9 cellular contexts compared by ENCODE assay signal in genomic region chr11:47378011-47378835, GRCh38. TPM values are rescaled to one million over a fixed set of nuclear protein-coding genes. Genes with fewer than 3 reads are reported as not detected.
A peak's percentile ranks its signal among the peaks of the same experiment; 100 is the strongest.
DNase-seq lines count a peak whose midpoint lies in the region; ATAC-seq lines count a peak whose summit lies in the region.
"Had no signal": no experiment of that assay in that cellular context is flagged by ENCODE, and none has a peak within 500 bp of the region (broad histone marks: within the 10 kb centered on the region; RNA-seq: fewer than 3 reads in every experiment).

TSS of gene SPI1 (minus strand) at chr11:47378547. CDS start at chr11:47378353, 194 bp downstream.

- H3K36me3 Mint-ChIP-seq in activated T-cell treated with anti-CD3 and anti-CD28 coated beads, Interleukin-2, amount 50 U/mL, for 4 hours (ENCODE audit: insufficient read depth) = no peaks in the 10 kb centered on the region
- H3K36me3 Mint-ChIP-seq in activated T-cell treated with anti-CD3 and anti-CD28 coated beads, Interleukin-2, amount 50 U/mL, for 72 hours (ENCODE audit: insufficient read depth in 2 of 2) = no peaks in the 10 kb centered on the region
- no peaks in the 10 kb centered on the region for H3K36me3 Mint-ChIP-seq in activated CD8-positive, alpha-beta T cell treated with anti-CD3 and anti-CD28 coated beads, Interleukin-2, amount 10 ng/mL, durations not matched to agents 7 days and 5 days (ENCODE audit: low read depth)
- no peaks in the 10 kb centered on the region for H3K36me3 Mint-ChIP-seq in activated T-helper 2 cell treated with anti-CD3 and anti-CD28 coated beads, Interferon-gamma antibody, Interleukin-2, Interleukin-4, amounts not matched to agents 10 μg/mL and 5 μg/mL and 100 μg/mL, durations not matched to agents 14 hours and 24 hours and 36 hours (ENCODE audit: low read depth)

- no peaks in the 10 kb centered on the region for H3K36me3 ChIP-seq in mucosa of stomach (ENCODE audit: control insufficient read depth, insufficient read depth, low read length)

- no peaks in the 10 kb centered on the region for H3K27me3 Mint-ChIP-seq in activated T-cell treated with anti-CD3 and anti-CD28 coated beads, Interleukin-2, amount 50 U/mL, for 4 hours (ENCODE audit: low read depth)
- H3K27me3 Mint-ChIP-seq in activated T-cell treated with anti-CD3 and anti-CD28 coated beads, Interleukin-2, amount 50 U/mL, for 72 hours (ENCODE audit: low read depth) = no peaks in the 10 kb centered on the region
- no peaks in the 10 kb centered on the region for H3K27me3 Mint-ChIP-seq in activated CD8-positive, alpha-beta T cell treated with anti-CD3 and anti-CD28 coated beads, Interleukin-2, amount 10 ng/mL, durations not matched to agents 7 days and 5 days (ENCODE audit: low read depth)
- no peaks in the 10 kb centered on the region for H3K27me3 Mint-ChIP-seq in activated T-helper 2 cell treated with anti-CD3 and anti-CD28 coated beads, Interferon-gamma antibody, Interleukin-2, Interleukin-4, amounts not matched to agents 10 μg/mL and 5 μg/mL and 100 μg/mL, durations not matched to agents 14 hours and 24 hours and 36 hours (ENCODE audit: low read depth)

- H3K4me3 ChIP-seq in mucosa of stomach (ENCODE audit: low read length) = no peak within 1 kb of the TSS
- H3K4me3 ChIP-seq: A549 had no signal

- POLR2A ChIA-PET in activated CD8-positive, alpha-beta T cell treated with anti-CD3 and anti-CD28 coated beads, Interleukin-2, amount 10 ng/mL, durations not matched to agents 7 days and 5 days (lab: Charles Lee) = interaction anchor here (1.6 kb wide), 1 partner anchor 17 kb away, joined by 3 read pairs; no protein-coding TSS in a partner anchor

- in situ Hi-C loops in G401 (cut with HindIII; ENCODE audit: low sequenced_read_pairs) = no loop called here

- peak within 1 kb of the TSS; percentile 53 for H3K9ac ChIP-seq in mucosa of stomach (ENCODE audit: low read length)

- peaks cover 8% of the 10 kb centered on the region for H3K4me1 Mint-ChIP-seq in activated T-cell treated with anti-CD3 and anti-CD28 coated beads, Interleukin-2, amount 50 U/mL, for 4 hours (ENCODE audit: low read depth)
- peaks cover 12% of the 10 kb centered on the region for H3K4me1 Mint-ChIP-seq in activated T-cell treated with anti-CD3 and anti-CD28 coated beads, Interleukin-2, amount 50 U/mL, for 72 hours (ENCODE audit: low read depth)
- peaks cover 7% of the 10 kb centered on the region for H3K4me1 Mint-ChIP-seq in activated CD8-positive, alpha-beta T cell treated with anti-CD3 and anti-CD28 coated beads, Interleukin-2, amount 10 ng/mL, durations not matched to agents 7 days and 5 days (ENCODE audit: low read depth)
- H3K4me1 Mint-ChIP-seq in activated T-helper 2 cell treated with anti-CD3 and anti-CD28 coated beads, Interferon-gamma antibody, Interleukin-2, Interleukin-4, amounts not matched to agents 10 μg/mL and 5 μg/mL and 100 μg/mL, durations not matched to agents 14 hours and 24 hours and 36 hours (ENCODE audit: low read depth) = peaks cover 9% of the 10 kb centered on the region

- intact Hi-C loops in activated T-helper 2 cell treated with anti-CD3 and anti-CD28 coated beads, Interferon-gamma antibody, Interleukin-2, Interleukin-4, amounts not matched to agents 10 μg/mL and 5 μg/mL and 100 μg/mL, durations not matched to agents 14 hours and 24 hours and 36 hours (cut with micrococcal nuclease) = loop anchor here (10.0 kb wide), 1 partner anchor 477 kb away; no protein-coding TSS in a partner anchor

- H3K4me3 Mint-ChIP-seq in activated T-cell treated with anti-CD3 and anti-CD28 coated beads, Interleukin-2, amount 50 U/mL, for 4 hours = peak within 1 kb of the TSS; percentile 67
- no peak within 1 kb of the TSS for H3K4me3 Mint-ChIP-seq in activated T-cell treated with anti-CD3 and anti-CD28 coated beads, Interleukin-2, amount 50 U/mL, for 72 hours
- H3K4me3 Mint-ChIP-seq in activated CD8-positive, alpha-beta T cell treated with anti-CD3 and anti-CD28 coated beads, Interleukin-2, amount 10 ng/mL, durations not matched to agents 7 days and 5 days = no peak within 1 kb of the TSS
- no peak within 1 kb of the TSS for H3K4me3 Mint-ChIP-seq in activated T-helper 2 cell treated with anti-CD3 and anti-CD28 coated beads, Interferon-gamma antibody, Interleukin-2, Interleukin-4, amounts not matched to agents 10 μg/mL and 5 μg/mL and 100 μg/mL, durations not matched to agents 14 hours and 24 hours and 36 hours (ENCODE audit: low read depth)

- no peaks in the 10 kb centered on the region for H3K9me3 Mint-ChIP-seq in activated T-cell treated with anti-CD3 and anti-CD28 coated beads, Interleukin-2, amount 50 U/mL, for 4 hours
- H3K9me3 Mint-ChIP-seq in activated T-cell treated with anti-CD3 and anti-CD28 coated beads, Interleukin-2, amount 50 U/mL, for 72 hours = no peaks in the 10 kb centered on the region
- H3K9me3 Mint-ChIP-seq in activated CD8-positive, alpha-beta T cell treated with anti-CD3 and anti-CD28 coated beads, Interleukin-2, amount 10 ng/mL, durations not matched to agents 7 days and 5 days (ENCODE audit: insufficient read depth) = no peaks in the 10 kb centered on the region
- no peaks in the 10 kb centered on the region for H3K9me3 Mint-ChIP-seq in activated T-helper 2 cell treated with anti-CD3 and anti-CD28 coated beads, Interferon-gamma antibody, Interleukin-2, Interleukin-4, amounts not matched to agents 10 μg/mL and 5 μg/mL and 100 μg/mL, durations not matched to agents 14 hours and 24 hours and 36 hours

- no peak for ATAC-seq in activated T-cell treated with anti-CD3 and anti-CD28 coated beads, Interleukin-2, amount 50 U/mL, for 4 hours
- ATAC-seq in activated T-cell treated with anti-CD3 and anti-CD28 coated beads, Interleukin-2, amount 50 U/mL, for 72 hours (replicated peaks in 1 of 2) = no peak
- ATAC-seq in HG03175 (IDR thresholded peaks at IDR 0.05; ENCODE audit: unreplicated experiment) = peak; percentile 80
- peak; percentile 17 for ATAC-seq in activated CD8-positive, alpha-beta T cell treated with anti-CD3 and anti-CD28 coated beads, Interleukin-2, amount 10 ng/mL, durations not matched to agents 7 days and 5 days
- ATAC-seq: A549 had no signal

- H3K4me1 ChIP-seq in mucosa of stomach (ENCODE audit: control insufficient read depth, insufficient read depth, low read length) = no peaks in the 10 kb centered on the region

- H3K9me3 ChIP-seq in mucosa of stomach (ENCODE audit: control insufficient read depth, low read length) = no peaks in the 10 kb centered on the region
- H3K9me3 ChIP-seq: A549 had no signal

- no peaks in the 10 kb centered on the region for H3K27me3 ChIP-seq in mucosa of stomach (ENCODE audit: control insufficient read depth, insufficient read depth, low read length)

- CTCF ChIA-PET in activated CD8-positive, alpha-beta T cell treated with anti-CD3 and anti-CD28 coated beads, Interleukin-2, amount 10 ng/mL, durations not matched to agents 7 days and 5 days (lab: Charles Lee) = interaction anchor here (0.5 to 0.8 kb wide), 3 partner anchors 9 to 163 kb away, joined by 3 to 4 read pairs (median 3); partner anchors contain the start of gene DDB2

- no peak within 1 kb of the TSS for H3K27ac Mint-ChIP-seq in activated T-cell treated with anti-CD3 and anti-CD28 coated beads, Interleukin-2, amount 50 U/mL, for 72 hours
- peak within 1 kb of the TSS; percentile 72 for H3K27ac Mint-ChIP-seq in activated CD8-positive, alpha-beta T cell treated with anti-CD3 and anti-CD28 coated beads, Interleukin-2, amount 10 ng/mL, durations not matched to agents 7 days and 5 days
- no peak within 1 kb of the TSS for H3K27ac Mint-ChIP-seq in activated T-helper 2 cell treated with anti-CD3 and anti-CD28 coated beads, Interferon-gamma antibody, Interleukin-2, Interleukin-4, amounts not matched to agents 10 μg/mL and 5 μg/mL and 100 μg/mL, durations not matched to agents 14 hours and 24 hours and 36 hours

- DNase-seq in activated T-cell treated with anti-CD3 and anti-CD28 coated beads, Interleukin-2, amount 50 U/mL, for 4 hours = no peak
- DNase-seq in activated T-cell treated with anti-CD3 and anti-CD28 coated beads, Interleukin-2, amount 50 U/mL, for 72 hours = no peak
- DNase-seq in activated CD8-positive, alpha-beta T cell treated with anti-CD3 and anti-CD28 coated beads, Interleukin-2, amount 10 ng/mL, durations not matched to agents 7 days and 5 days = no peak
- DNase-seq in activated T-helper 2 cell treated with anti-CD3 and anti-CD28 coated beads, Interferon-gamma antibody, Interleukin-2, Interleukin-4, amounts not matched to agents 10 μg/mL and 5 μg/mL and 100 μg/mL, durations not matched to agents 14 hours and 24 hours and 36 hours (ENCODE audit: low spot score) = no peak
- DNase-seq in activated naive CD4-positive, alpha-beta T cell (lab: John Stamatoyannopoulos, UW) = no peak
- no peak for DNase-seq in G401 (ENCODE audit: low spot score)

RNA-seq across cellular contexts. Expression of gene SPI1, which starts in this region (rescaled TPM):
- 1 to 10 TPM in 2 of 3 donors, under 1 TPM in 1; 0.74 to 2.3 (median 1.1) TPM for total RNA-seq in activated T-cell treated with anti-CD3 and anti-CD28 coated beads, Interleukin-2, amount 50 U/mL, for 4 hours
- total RNA-seq in activated T-cell treated with anti-CD3 and anti-CD28 coated beads, Interleukin-2, amount 50 U/mL, for 72 hours = under 1 TPM; 0.35 to 0.55 TPM
- not detected for total RNA-seq in activated CD8-positive, alpha-beta T cell treated with anti-CD3 and anti-CD28 coated beads, Interleukin-2, amount 10 ng/mL, durations not matched to agents 7 days and 5 days
- 0.11 TPM in 1 of 2 replicates, not detected in the other for total RNA-seq in activated T-helper 2 cell treated with anti-CD3 and anti-CD28 coated beads, Interferon-gamma antibody, Interleukin-2, Interleukin-4, amounts not matched to agents 10 μg/mL and 5 μg/mL and 100 μg/mL, durations not matched to agents 14 hours and 24 hours and 36 hours
- not detected in 2 replicates for total RNA-seq in G401 (2014; rRNA removed; shearing (Covaris generic))

Comparison
In these comparisons a context has a peak if more than half of its experiments do, and no peak if none do; other contexts are left out.
1. Peak in ATAC-seq in activated CD8-positive, alpha-beta T cell treated with anti-CD3 and anti-CD28 coated beads, Interleukin-2, amount 10 ng/mL, durations not matched to agents 7 days and 5 days; RNA of the gene not detected or under 1 TPM.